ENCODE assay signal across 21 cellular contexts in genomic region chr13:67308004-67308772, GRCh38.
DNase-seq lines count a peak whose midpoint lies in the region; ATAC-seq and TF ChIP-seq lines count a peak whose summit lies in the region.
"Had no signal": no experiment of that assay in that cellular context is flagged by ENCODE, and none has a peak within 500 bp of the region (broad histone marks: within the 10 kb centered on the region; RNA-seq: fewer than 3 reads in every experiment).

No MANE protein-coding gene starts in this region.

- no peaks in the 10 kb centered on the region for H3K79me2 ChIP-seq in OCI-LY3 (ENCODE audit: low read length)

- H3K9ac ChIP-seq in OCI-LY3 (ENCODE audit: low read length): peak overlapping the region; percentile 27; the same call in 1 of the 2 replicates

- ATAC-seq in GM19372 (IDR thresholded peaks at IDR 0.05; ENCODE audit: low read depth, unreplicated experiment) (peak; percentile 76), HG03432 (IDR thresholded peaks at IDR 0.05; ENCODE audit: unreplicated experiment) (peak; percentile 91), foreskin keratinocyte (peak; percentile 49)
- ATAC-seq: effector memory CD8-positive, alpha-beta T cell; mucosa of descending colon; T-cell had no signal

- TF ChIP-seq CTCF in OCI-LY3 (IDR thresholded peaks at IDR 0.05; ENCODE audit: low read depth, low read length) (no peak), foreskin keratinocyte (conservative IDR thresholded peaks at IDR 0.05) (no peak), Peyer's patch (IDR thresholded peaks at IDR 0.05) (no peak)

- DNase-seq in foreskin keratinocyte: peak; percentile 79 to 93
- DNase-seq in GM03348 (ENCODE audit: low spot score): no peak
- DNase-seq in MV-4-11 (lab: John Stamatoyannopoulos, UW): no peak
- DNase-seq in nucleus accumbens (lab: John Stamatoyannopoulos, UW): no peak
- DNase-seq in Peyer's patch: no peak
- DNase-seq: activated naive CD8-positive, alpha-beta T cell treated with anti-CD3 and anti-CD28 coated beads for 36 hours; C1 segment of cervical spinal cord; effector memory CD8-positive, alpha-beta T cell; KBM-7; mucosa of descending colon; NCI-H1105; NCI-H510A treated with DMSO at 0.1 percent for 48 hours; SIG-M5; T-cell had no signal

- no peak for TF ChIP-seq POLR2A in Peyer's patch (IDR thresholded peaks at IDR 0.05)

- peaks cover 20% of the 10 kb centered on the region for H3K4me1 ChIP-seq in OCI-LY3 (ENCODE audit: low read length)
- H3K4me1 ChIP-seq in foreskin keratinocyte: no peaks in the 10 kb centered on the region
- no peaks in the 10 kb centered on the region for H3K4me1 ChIP-seq in Peyer's patch
- H3K4me1 ChIP-seq: HAP-1, prostate gland, tibial nerve had no signal

- H3K36me3 ChIP-seq in OCI-LY3 (replicated peaks; ENCODE audit: low read depth, low read length): no peaks in the 10 kb centered on the region
- H3K36me3 ChIP-seq in Peyer's patch: no peaks in the 10 kb centered on the region
- H3K36me3 ChIP-seq: HAP-1, prostate gland, tibial nerve had no signal

- H3K4me3 ChIP-seq in OCI-LY3 (ENCODE audit: low read length) (peak overlapping the region; percentile 38), Peyer's patch (no peak overlapping the region)
- H3K4me3 ChIP-seq: HAP-1, mucosa of descending colon, prostate gland, skin epidermis, tibial nerve had no signal

- H3K4me2 ChIP-seq in OCI-LY3 (ENCODE audit: low read length): peak overlapping the region; percentile 64

- H4K20me1 ChIP-seq in OCI-LY3 (ENCODE audit: insufficient read depth, low read length): no peaks in the 10 kb centered on the region

- peak overlapping the region; percentile 44 for H3K27ac ChIP-seq in OCI-LY3 (ENCODE audit: low read length)
- peak overlapping the region; percentile 28 for H3K27ac ChIP-seq in foreskin keratinocyte
- no peak overlapping the region for H3K27ac ChIP-seq in Peyer's patch
- H3K27ac ChIP-seq: prostate gland, skin epidermis, tibial nerve had no signal

- H3K27me3 ChIP-seq in OCI-LY3 (ENCODE audit: low read depth, low read length): no peaks in the 10 kb centered on the region
- no peaks in the 10 kb centered on the region for H3K27me3 ChIP-seq in foreskin keratinocyte
- no peaks in the 10 kb centered on the region for H3K27me3 ChIP-seq in Peyer's patch
- H3K27me3 ChIP-seq: tibial nerve had no signal

- H3K9me3 ChIP-seq in OCI-LY3 (ENCODE audit: insufficient read depth, low read length) (no peaks in the 10 kb centered on the region), Peyer's patch (no peaks in the 10 kb centered on the region)
- H3K9me3 ChIP-seq: HAP-1, mucosa of descending colon, prostate gland, tibial nerve had no signal

- peak overlapping the region; percentile 64 for H2AFZ ChIP-seq in OCI-LY3 (ENCODE audit: low read depth, low read length)

Comparison
In these comparisons a context has a peak if more than half of its experiments do, and no peak if none do; other contexts are left out.
1. H3K27ac ChIP-seq: peak in OCI-LY3 (single experiment) and foreskin keratinocyte (single experiment); none in Peyer's patch (0 of 4).
2. DNase-seq: peak in foreskin keratinocyte (2 of 2); none in GM03348 (single experiment), MV-4-11 (single experiment), nucleus accumbens (0 of 56) and Peyer's patch (0 of 3).
3. Peak in every context shown above with its lines, with median percentiles within 50 percentile points of each other: ATAC-seq.